Comparison of ENCODE assay signal across 19 cellular contexts in the genomic region with DNA sequence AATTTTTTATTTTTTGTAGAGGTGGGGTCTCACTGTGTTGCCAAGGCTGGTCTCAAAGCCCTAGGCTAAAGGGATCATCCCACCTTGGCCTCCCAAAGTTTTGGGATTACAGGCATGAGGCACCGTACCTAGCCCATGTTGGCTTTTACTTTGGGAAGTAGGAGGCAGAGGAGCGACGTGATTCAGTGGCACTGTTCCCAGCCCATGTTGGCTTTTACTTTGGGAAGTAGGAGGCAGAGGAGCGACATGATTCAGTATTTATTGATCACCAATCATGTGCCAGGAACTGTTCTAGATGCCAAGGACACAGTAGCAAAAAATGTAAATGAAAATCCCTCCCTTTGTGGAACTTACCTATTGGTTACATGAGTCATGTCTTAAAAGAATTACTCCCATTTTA. TPM values are rescaled to one million over a fixed set of nuclear protein-coding genes. Genes with fewer than 3 reads are reported as not detected.
DNase-seq lines count a peak whose midpoint lies in the region; ATAC-seq, FAIRE-seq and TF ChIP-seq lines count a peak whose summit lies in the region.
"Had no signal": no experiment of that assay in that cellular context is flagged by ENCODE, and none has a peak within 500 bp of the region (broad histone marks: within the 10 kb centered on the region; RNA-seq: fewer than 3 reads in every experiment).

No MANE protein-coding gene starts in this region.

- no peak for TF ChIP-seq CTCF in liver (IDR thresholded peaks at IDR 0.05; ENCODE audit: low read depth, low read length, missing input control)
- TF ChIP-seq CTCF in HepG2 (CRISPR knock-in tag; IDR thresholded peaks at IDR 0.05) = no peak
- TF ChIP-seq CTCF in K562 (IDR thresholded peaks at IDR 0.05 in 2 of 3, conservative IDR thresholded peaks at IDR 0.05 in 1 of 3; ENCODE audit: insufficient read depth in 2 of 3, low read depth in 1 of 3, low read length in 3 of 3) = no peak
- TF ChIP-seq CTCF in right lobe of liver (IDR thresholded peaks at IDR 0.05) = no peak
- TF ChIP-seq CTCF in progenitor cell of endocrine pancreas (IDR thresholded peaks at IDR 0.05; ENCODE audit: unreplicated experiment) = no peak

- H3K79me2 ChIP-seq in HepG2 (ENCODE audit: insufficient read depth, low read length) (no peaks in the 10 kb centered on the region), K562 (ENCODE audit: control insufficient read depth, insufficient read depth, low read length) (no peaks in the 10 kb centered on the region)

- no peaks in the 10 kb centered on the region for H3K9me1 ChIP-seq in K562 (ENCODE audit: control insufficient read depth, insufficient read depth, low read length)

- H3K36me3 ChIP-seq in liver (ENCODE audit: control insufficient read depth in 4 of 4, insufficient read depth in 3 of 4, low read depth in 1 of 4, low read length in 3 of 4) (no peaks in the 10 kb centered on the region), HepG2 (replicated peaks in 1 of 2; ENCODE audit: control insufficient read depth in 1 of 2, insufficient read depth in 2 of 2, low read length in 2 of 2) (peaks cover 0 to 2% of the 10 kb centered on the region in 2 experiments; a peak in 2 of 5 replicates), K562 (ENCODE audit: control insufficient read depth, insufficient read depth, low read length) (no peaks in the 10 kb centered on the region), right lobe of liver (no peaks in the 10 kb centered on the region)
- H3K36me3 ChIP-seq in CD8-positive, alpha-beta memory T cell (ENCODE audit: insufficient read depth, low read length) = no peaks in the 10 kb centered on the region
- H3K36me3 ChIP-seq: HAP-1 had no signal

- no peak overlapping the region for H3K4me3 Mint-ChIP-seq in progenitor cell of endocrine pancreas (ENCODE audit: low read depth)
- no peak overlapping the region for H3K4me3 Mint-ChIP-seq in activated naive CD8-positive, alpha-beta T cell treated with anti-CD3 and anti-CD28 coated beads, Interleukin-2, amount 50 U/mL, for 24 hours
- H3K4me3 Mint-ChIP-seq in CD8-positive, alpha-beta memory T cell = no peak overlapping the region
- H3K4me3 Mint-ChIP-seq: B cell had no signal

- H3K4me2 ChIP-seq in HepG2 (ENCODE audit: low read depth, low read length) (no peak overlapping the region), K562 (ENCODE audit: insufficient read depth, low read length) (no peak overlapping the region)
- H3K4me2 ChIP-seq: BLaER1 treated with 17β-estradiol and CSF1 and Interleukin-3, amounts not matched to agents 10 nM and 100 nM had no signal

- H3K4me3 ChIP-seq in liver (ENCODE audit: low read depth in 1 of 3, low read length in 3 of 3) = no peak overlapping the region
- no peak overlapping the region for H3K4me3 ChIP-seq in HepG2 (replicated peaks in 1 of 3; ENCODE audit: insufficient read depth in 1 of 3, low read depth in 2 of 3, low read length in 3 of 3)
- no peak overlapping the region for H3K4me3 ChIP-seq in K562
- H3K4me3 ChIP-seq in right lobe of liver = no peak overlapping the region
- no peak overlapping the region for H3K4me3 ChIP-seq in CD8-positive, alpha-beta memory T cell (ENCODE audit: low read length)
- H3K4me3 ChIP-seq: BLaER1 treated with 17β-estradiol and CSF1 and Interleukin-3, amounts not matched to agents 10 nM and 100 nM; HAP-1 had no signal

- H3K27ac ChIP-seq in liver (ENCODE audit: low read depth in 1 of 2, low read length in 2 of 2) (no peak overlapping the region), HepG2 (ENCODE audit: extremely low read length, insufficient read depth, low read length) (no peak overlapping the region), K562 (ENCODE audit: extremely low read depth, low read depth, low read length) (no peak overlapping the region), right lobe of liver (no peak overlapping the region)
- H3K27ac ChIP-seq in CD8-positive, alpha-beta memory T cell (ENCODE audit: low read depth, low read length) = no peak overlapping the region
- H3K27ac ChIP-seq: BLaER1 treated with 17β-estradiol and CSF1 and Interleukin-3, amounts not matched to agents 10 nM and 100 nM; HL-60 had no signal

- H3K27me3 ChIP-seq in liver (ENCODE audit: control insufficient read depth in 4 of 4, insufficient read depth in 4 of 4, low read length in 3 of 4) (no peaks in the 10 kb centered on the region), HepG2 (ENCODE audit: control insufficient read depth in 1 of 2, insufficient read depth in 2 of 2, low read length in 2 of 2) (no peaks in the 10 kb centered on the region), K562 (ENCODE audit: control insufficient read depth in 2 of 2, insufficient read depth in 2 of 2, low read length in 2 of 2) (no peaks in the 10 kb centered on the region), right lobe of liver (no peaks in the 10 kb centered on the region)
- H3K27me3 ChIP-seq in CD8-positive, alpha-beta memory T cell (ENCODE audit: insufficient read depth, low read length, poor library complexity, severe bottlenecking) = no peaks in the 10 kb centered on the region
- H3K27me3 ChIP-seq: BLaER1 treated with 17β-estradiol and CSF1 and Interleukin-3, amounts not matched to agents 10 nM and 100 nM had no signal

- ATAC-seq in HepG2 = no peak
- no peak for ATAC-seq in K562
- ATAC-seq in right lobe of liver = peak; percentile 79 to 97 (median 84)
- no peak for ATAC-seq in activated naive CD8-positive, alpha-beta T cell treated with anti-CD3 and anti-CD28 coated beads, Interleukin-2, amount 50 U/mL, for 24 hours

- peak; percentile 16 to 32 for TF ChIP-seq RAD21 in liver (IDR thresholded peaks at IDR 0.05)
- no peak for TF ChIP-seq RAD21 in HepG2 (CRISPR knock-in tag; IDR thresholded peaks at IDR 0.05)
- TF ChIP-seq RAD21 in K562 (CRISPR knock-in tag; conservative IDR thresholded peaks at IDR 0.05 in 1 of 2, IDR thresholded peaks at IDR 0.05 in 1 of 2) = no peak

- H3K36me3 Mint-ChIP-seq in progenitor cell of endocrine pancreas (ENCODE audit: insufficient read depth) = peaks cover 7% of the 10 kb centered on the region
- no peaks in the 10 kb centered on the region for H3K36me3 Mint-ChIP-seq in activated naive CD8-positive, alpha-beta T cell treated with anti-CD3 and anti-CD28 coated beads, Interleukin-2, amount 50 U/mL, for 24 hours (ENCODE audit: low read depth)
- peaks cover 0 to 5% (median 1%) of the 10 kb centered on the region in 3 donors for H3K36me3 Mint-ChIP-seq in CD8-positive, alpha-beta memory T cell

- peaks cover 11% of the 10 kb centered on the region for H3K9me3 Mint-ChIP-seq in progenitor cell of endocrine pancreas (ENCODE audit: low read depth)
- H3K9me3 Mint-ChIP-seq in activated naive CD8-positive, alpha-beta T cell treated with anti-CD3 and anti-CD28 coated beads, Interleukin-2, amount 50 U/mL, for 24 hours = no peaks in the 10 kb centered on the region
- H3K9me3 Mint-ChIP-seq in CD8-positive, alpha-beta memory T cell = no peaks in the 10 kb centered on the region

- 39% methylated on average over 4 of the region's 4 CpGs for WGBS in liver
- 93% methylated on average over 4 of the region's 4 CpGs for WGBS in HepG2 (ENCODE audit: low lambda C conversion rate)
- 21% methylated on average over 4 of the region's 4 CpGs for WGBS in K562 (ENCODE audit: insufficient coverage, low coverage, missing lambda C conversion rate)
- WGBS in right lobe of liver (ENCODE audit: insufficient coverage, low coverage, low lambda C conversion rate, missing lambda C conversion rate) = 18% methylated on average over 4 of the region's 4 CpGs

- POLR2A ChIA-PET in HepG2 (lab: Yijun Ruan, JAX) = no interaction called here
- POLR2A ChIA-PET in K562 (lab: Yijun Ruan, JAX) = interaction anchor here (0.6 kb wide), 1 partner anchor 69 kb away, joined by 3 read pairs; no protein-coding TSS in a partner anchor
- POLR2A ChIA-PET in CD8-positive, alpha-beta memory T cell (lab: Charles Lee) = no interaction called here

- H3K27ac Mint-ChIP-seq in progenitor cell of endocrine pancreas = peak overlapping the region; percentile 6
- H3K27ac Mint-ChIP-seq in activated naive CD8-positive, alpha-beta T cell treated with anti-CD3 and anti-CD28 coated beads, Interleukin-2, amount 50 U/mL, for 24 hours = no peak overlapping the region
- H3K27ac Mint-ChIP-seq in CD8-positive, alpha-beta memory T cell = no peak overlapping the region
- H3K27ac Mint-ChIP-seq: B cell had no signal

- H2AFZ ChIP-seq in HepG2 (ENCODE audit: low read length) (no peak overlapping the region), K562 (ENCODE audit: low read depth, low read length) (peak overlapping the region; percentile 2; the same call in 1 of the 2 replicates)

- in situ Hi-C loops in HepG2 (cut with HindIII; ENCODE audit: extremely low pct_ligation_motif_present, low pct_unique_long_range_greater_than_20kb) = no loop called here
- in situ Hi-C loops in K562 (cut with MboI) = no loop called here

- peaks cover 7% of the 10 kb centered on the region for H3K4me1 Mint-ChIP-seq in progenitor cell of endocrine pancreas (ENCODE audit: low read depth)
- no peaks in the 10 kb centered on the region for H3K4me1 Mint-ChIP-seq in activated naive CD8-positive, alpha-beta T cell treated with anti-CD3 and anti-CD28 coated beads, Interleukin-2, amount 50 U/mL, for 24 hours
- peaks cover 0 to 9% (median 0%) of the 10 kb centered on the region in 3 donors for H3K4me1 Mint-ChIP-seq in CD8-positive, alpha-beta memory T cell
- H3K4me1 Mint-ChIP-seq: B cell had no signal

- intact Hi-C loops in HepG2 (cut with micrococcal nuclease; ENCODE audit: unreplicated experiment) = no loop called here
- intact Hi-C loops in K562 (cut with micrococcal nuclease) = loop anchor here (1.0 kb wide), 1 partner anchor 32 kb away; no protein-coding TSS in a partner anchor
- intact Hi-C loops in right lobe of liver (cut with DNase I) = no loop called here

- no peak for TF ChIP-seq POLR2A in HepG2 (IDR thresholded peaks at IDR 0.05; ENCODE audit: insufficient read depth in 1 of 2, low read depth in 2 of 2, low read length in 2 of 2)
- no peak for TF ChIP-seq POLR2A in K562 (conservative IDR thresholded peaks at IDR 0.05)
- no peak for TF ChIP-seq POLR2A in right lobe of liver (IDR thresholded peaks at IDR 0.05)

- BruUV-seq in HepG2 (replicated peaks; lab: Mats Ljungman, UMichigan) (no TSS peak), K562 (replicated peaks; lab: Mats Ljungman, UMichigan) (no TSS peak)

- no peak for FAIRE-seq in HepG2 (lab: Jason Lieb, UNC)
- no peak for FAIRE-seq in K562 (lab: Jason Lieb, UNC)
- FAIRE-seq: D721Med, G401.6, GM12891, GM19239, H1 had no signal

- H4K20me1 ChIP-seq in HepG2 (ENCODE audit: insufficient read depth, low read length) = no peaks in the 10 kb centered on the region
- no peaks in the 10 kb centered on the region for H4K20me1 ChIP-seq in K562 (replicated peaks; ENCODE audit: control insufficient read depth, insufficient read depth, low read length)

- H3K4me1 ChIP-seq in liver (ENCODE audit: control insufficient read depth in 4 of 4, insufficient read depth in 4 of 4, low read length in 3 of 4) (peaks cover 0 to 7% (median 3%) of the 10 kb centered on the region in 4 donors), HepG2 (ENCODE audit: insufficient read depth, low read length) (peaks cover 25% of the 10 kb centered on the region), K562 (replicated peaks in 1 of 2; ENCODE audit: control insufficient read depth in 2 of 2, insufficient read depth in 2 of 2, low read length in 2 of 2) (peaks cover 7 to 22% of the 10 kb centered on the region in 2 experiments; a peak in 3 of 5 replicates), right lobe of liver (no peaks in the 10 kb centered on the region)
- H3K4me1 ChIP-seq in CD8-positive, alpha-beta memory T cell (ENCODE audit: insufficient read depth, low read length) = no peaks in the 10 kb centered on the region
- H3K4me1 ChIP-seq: BLaER1 treated with 17β-estradiol and CSF1 and Interleukin-3, amounts not matched to agents 10 nM and 100 nM had no signal

- DNase-seq in HepG2 (ENCODE audit: low spot score) = no peak
- no peak for DNase-seq in K562 (ENCODE audit: extremely low read depth in 1 of 4, low spot score in 3 of 4)
- DNase-seq in right lobe of liver = peak in 2 of 3 donors; percentile 61 to 67
- no peak for DNase-seq in progenitor cell of endocrine pancreas (ENCODE audit: low spot score, unreplicated experiment)
- no peak for DNase-seq in activated naive CD8-positive, alpha-beta T cell treated with anti-CD3 and anti-CD28 coated beads, Interleukin-2, amount 50 U/mL, for 24 hours
- no peak for DNase-seq in NCI-H510A treated with DMSO at 0.1 percent for 48 hours (lab: John Stamatoyannopoulos, UW)
- DNase-seq in CD8-positive, alpha-beta memory T cell = no peak
- DNase-seq: IMR-90 had no signal

- CTCF ChIA-PET in HepG2 (lab: Yijun Ruan, JAX; ENCODE audit: low intra/inter-chr PET ratio, low total read pairs) = no interaction called here
- CTCF ChIA-PET in K562 (lab: Yijun Ruan, JAX; ENCODE audit: low intra/inter-chr PET ratio) = no interaction called here
- CTCF ChIA-PET in CD8-positive, alpha-beta memory T cell (lab: Charles Lee) = no interaction called here

- H3K27me3 Mint-ChIP-seq in progenitor cell of endocrine pancreas = no peaks in the 10 kb centered on the region
- H3K27me3 Mint-ChIP-seq in activated naive CD8-positive, alpha-beta T cell treated with anti-CD3 and anti-CD28 coated beads, Interleukin-2, amount 50 U/mL, for 24 hours = no peaks in the 10 kb centered on the region
- H3K27me3 Mint-ChIP-seq in CD8-positive, alpha-beta memory T cell = no peaks in the 10 kb centered on the region
- H3K27me3 Mint-ChIP-seq: B cell had no signal

- H3K9me3 ChIP-seq in liver (ENCODE audit: control insufficient read depth in 4 of 4, low read length in 3 of 4) = no peaks in the 10 kb centered on the region
- no peaks in the 10 kb centered on the region for H3K9me3 ChIP-seq in HepG2 (ENCODE audit: low read length)
- no peaks in the 10 kb centered on the region for H3K9me3 ChIP-seq in K562 (replicated peaks; ENCODE audit: control insufficient read depth, insufficient read depth, low read depth, low read length)
- H3K9me3 ChIP-seq in right lobe of liver = no peaks in the 10 kb centered on the region
- no peaks in the 10 kb centered on the region for H3K9me3 ChIP-seq in CD8-positive, alpha-beta memory T cell (ENCODE audit: low read length)
- H3K9me3 ChIP-seq: Caco-2, HAP-1 had no signal

- TF ChIP-seq EP300 in HepG2 (IDR thresholded peaks at IDR 0.05; ENCODE audit: low read depth in 2 of 2, low read length in 2 of 2) = no peak
- no peak for TF ChIP-seq EP300 in HepG2 (CRISPR knock-in tag; IDR thresholded peaks at IDR 0.05; ENCODE audit: borderline replicate concordance)
- TF ChIP-seq EP300 in K562 (IDR thresholded peaks at IDR 0.05; ENCODE audit: low read length) = no peak

- H3K9ac ChIP-seq in liver (ENCODE audit: low read depth in 1 of 2, low read length in 2 of 2) (no peak overlapping the region), HepG2 (ENCODE audit: insufficient read depth, low read depth, low read length) (no peak overlapping the region), K562 (ENCODE audit: insufficient read depth in 1 of 2, low read depth in 2 of 2, low read length in 2 of 2) (no peak overlapping the region)
- H3K9ac ChIP-seq: BLaER1 treated with 17β-estradiol and CSF1 and Interleukin-3, amounts not matched to agents 10 nM and 100 nM had no signal

RNA-seq across cellular contexts. Expression of a gene that starts 18.3 kb away (rescaled TPM):
- total RNA-seq in liver (10 to 100 TPM in 1 of 2 donors, 1 to 10 TPM in 1; 8.8 to 10.1 TPM), HepG2 (2016; rRNA removed; fragmentation: Illumina TruSeq; extraction: Trizol) (23.7 and 29.2 TPM in 2 replicates), K562 (2014; rRNA removed) (4.9 and 6.8 TPM in 2 replicates), K562 (2014; rRNA removed; fragmentation: Illumina TruSeq; extraction: Trizol) (8.6 and 9.2 TPM in 2 replicates), K562 (2015; rRNA removed; fragmentation: Illumina TruSeq; extraction: Trizol) (8.9 and 10.1 TPM in 2 replicates), K562 (2021) (5.8 and 6.4 TPM in 2 replicates), right lobe of liver (10 to 100 TPM in 4 of 6 experiments, 1 to 10 TPM in 2; 6.2 to 23.7 (median 12.5) TPM), progenitor cell of endocrine pancreas (20.4 and 20.8 TPM in 2 replicates)
- polyA plus RNA-seq in liver (1 to 10 TPM; 6.3 to 9.3 TPM), HepG2 (2011; rRNA removed) (7.2 and 7.8 TPM in 2 replicates), K562 (2011; rRNA removed) (4.3 and 5.3 TPM in 2 replicates), K562 (2014; fragmentation: Illumina TruSeq; extraction: Trizol) (9.7 and 9.9 TPM in 2 replicates), K562 (2014; fragmentation: Nextera tagmentation; extraction: Ambion mirVana) (1 to 10 TPM; 7.9 to 8.6 TPM), K562 (2014; rRNA removed) (7.3 and 10.0 TPM in 2 replicates)
- 22.5 and 24.9 TPM in 2 replicates for total RNA-seq in HepG2 (2016; cell fraction: cytosol; rRNA removed; fragmentation: Illumina TruSeq; extraction: Trizol; ENCODE audit: low read depth)
- 23.6 and 26.5 TPM in 2 replicates for total RNA-seq in HepG2 (2016; cell fraction: insoluble cytoplasmic fraction; rRNA removed; fragmentation: Illumina TruSeq; extraction: Trizol)
- 31.1 and 36.2 TPM in 2 replicates for total RNA-seq in HepG2 (2016; cell fraction: membrane; rRNA removed; fragmentation: Illumina TruSeq; extraction: Trizol)
- total RNA-seq in HepG2 (2016; cell fraction: nucleus; rRNA removed; fragmentation: Illumina TruSeq; extraction: Trizol) = 16.0 and 18.5 TPM in 2 replicates
- polyA plus RNA-seq in HepG2 (2011; cell fraction: cytosol; rRNA removed) = 4.3 and 6.5 TPM in 2 replicates
- polyA plus RNA-seq in HepG2 (2011; cell fraction: nucleus; rRNA removed) = 4.3 and 7.3 TPM in 2 replicates
- polyA plus RNA-seq in HepG2 (2012) = 15.6 and 17.8 TPM in 2 replicates
- polyA plus RNA-seq in HepG2 (2016; cell fraction: cytosol; fragmentation: Illumina TruSeq; extraction: Trizol; ENCODE audit: low read depth) = 32.2 and 32.6 TPM in 2 replicates
- polyA plus RNA-seq in HepG2 (2016; cell fraction: insoluble cytoplasmic fraction; fragmentation: Illumina TruSeq; extraction: Trizol; ENCODE audit: low read depth) = 27.7 and 29.9 TPM in 2 replicates
- polyA plus RNA-seq in HepG2 (2016; cell fraction: membrane; fragmentation: Illumina TruSeq; extraction: Trizol; ENCODE audit: low read depth) = 35.2 and 37.5 TPM in 2 replicates
- polyA plus RNA-seq in HepG2 (2016; cell fraction: nucleus; fragmentation: Illumina TruSeq; extraction: Trizol; ENCODE audit: insufficient read depth, low read depth) = 19.2 and 19.8 TPM in 2 replicates
- polyA minus RNA-seq in HepG2 (2011; rRNA and poly(A)+ RNA removed; ENCODE audit: low replicate concordance) = 2.5 and 4.8 TPM in 2 replicates
- 5.9 and 7.8 TPM in 2 replicates for polyA minus RNA-seq in HepG2 (2011; cell fraction: cytosol; rRNA and poly(A)+ RNA removed)
- polyA minus RNA-seq in HepG2 (2011; cell fraction: nucleus; rRNA and poly(A)+ RNA removed) = 11.8 and 17.7 TPM in 2 replicates
- 2.5 and 4.8 TPM in 2 replicates for total RNA-seq in K562 (2011; cell fraction: chromatin; rRNA removed; ENCODE audit: low replicate concordance)
- total RNA-seq in K562 (2011; cell fraction: nucleolus; rRNA removed) = 1.1 and 1.7 TPM in 2 replicates
- total RNA-seq in K562 (2011; cell fraction: nucleoplasm; rRNA removed) = 2.3 and 3.9 TPM in 2 replicates
- 2.7 and 4.1 TPM in 2 replicates for polyA plus RNA-seq in K562 (2011; cell fraction: cytosol; rRNA removed)
- polyA plus RNA-seq in K562 (2011; cell fraction: nucleus; rRNA removed) = 3.3 and 4.3 TPM in 2 replicates
- polyA plus RNA-seq in K562 (2012) = 8.9 and 13.9 TPM in 2 replicates
- polyA minus RNA-seq in K562 (2011; rRNA and poly(A)+ RNA removed) = 3.8 and 5.8 TPM in 2 replicates
- 0.86 and 1.5 TPM in 2 replicates for polyA minus RNA-seq in K562 (2011; cell fraction: cytosol; rRNA and poly(A)+ RNA removed)
- 0.94 and 2.1 TPM in 2 replicates for polyA minus RNA-seq in K562 (2011; cell fraction: nucleus; rRNA and poly(A)+ RNA removed)
- total RNA-seq in CD8-positive, alpha-beta memory T cell = 1 to 10 TPM; 4.0 to 4.4 TPM
- 5.1 TPM for polyA plus RNA-seq in CD8-positive, alpha-beta memory T cell

Comparison
In these comparisons a context has a peak if more than half of its experiments do, and no peak if none do; other contexts are left out.
1. ATAC-seq: peak in right lobe of liver (4 of 4); none in HepG2 (single experiment), K562 (single experiment) and activated naive CD8-positive, alpha-beta T cell treated with anti-CD3 and anti-CD28 coated beads, Interleukin-2, amount 50 U/mL, for 24 hours (single experiment).
2. DNase-seq: peak in right lobe of liver (2 of 3); none in HepG2 (single experiment), K562 (0 of 4), progenitor cell of endocrine pancreas (single experiment), activated naive CD8-positive, alpha-beta T cell treated with anti-CD3 and anti-CD28 coated beads, Interleukin-2, amount 50 U/mL, for 24 hours (single experiment), NCI-H510A treated with DMSO at 0.1 percent for 48 hours (single experiment) and CD8-positive, alpha-beta memory T cell (0 of 5).